ENCODE assay signal across 10 cellular contexts in the genomic region with DNA sequence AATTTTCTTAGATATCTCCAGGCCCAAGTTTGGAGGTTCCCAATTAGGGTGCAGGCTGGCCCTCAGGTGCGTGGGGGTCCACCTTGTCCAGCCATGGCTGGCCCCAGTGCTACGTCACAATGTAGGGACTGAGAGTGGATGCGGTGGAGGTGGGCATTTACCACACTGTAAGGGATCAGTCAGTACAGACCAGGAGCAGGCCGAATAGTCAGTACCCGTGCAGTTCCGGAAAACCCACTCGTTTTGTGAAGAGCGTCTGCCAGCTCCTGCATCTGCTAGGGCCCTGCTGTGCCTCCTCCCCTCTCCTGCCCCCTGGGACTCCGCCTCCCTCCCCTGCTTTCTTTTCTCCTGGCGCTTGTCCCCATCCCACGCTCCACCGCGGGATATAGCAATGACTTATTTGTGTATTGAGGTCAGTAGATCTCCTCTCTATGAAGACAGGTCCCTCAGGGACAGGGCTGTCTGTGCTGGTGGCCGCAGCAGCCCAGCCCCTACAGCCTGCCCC. TPM values are rescaled to one million over a fixed set of nuclear protein-coding genes. Genes with fewer than 3 reads are reported as not detected.
DNase-seq lines count a peak whose midpoint lies in the region; ATAC-seq and TF ChIP-seq lines count a peak whose summit lies in the region.
"Had no signal": no experiment of that assay in that cellular context is flagged by ENCODE, and none has a peak within 500 bp of the region (broad histone marks: within the 10 kb centered on the region; RNA-seq: fewer than 3 reads in every experiment).

No MANE protein-coding gene starts in this region.

- WGBS in heart right ventricle, 2 donors = 48 to 57% methylated on average over 14 of the region's 14 CpGs

- peak overlapping the region in 1 of 2 donors; percentile 21 for H3K27ac ChIP-seq in right atrium auricular region
- peak overlapping the region in 4 of 10 donors; percentile 15 to 40 (median 30) for H3K27ac ChIP-seq in heart right ventricle

- H3K4me1 ChIP-seq in right atrium auricular region (peaks cover 0 to 13% of the 10 kb centered on the region in 2 donors), heart right ventricle (peaks cover 8 to 45% (median 12%) of the 10 kb centered on the region in 9 donors)

- H3K4me3 ChIP-seq in right atrium auricular region (no peak overlapping the region), heart right ventricle (peak overlapping the region in 1 of 10 donors; percentile 25)
- H3K4me3 ChIP-seq: lung had no signal

- H3K9me3 Mint-ChIP-seq in stimulated activated naive CD8-positive, alpha-beta T cell treated with anti-CD3 and anti-CD28 coated beads, Interleukin-15, amount 100 ng/mL, for 72 hours = no peaks in the 10 kb centered on the region

- no peak overlapping the region for H3K4me3 Mint-ChIP-seq in stimulated activated naive CD8-positive, alpha-beta T cell treated with anti-CD3 and anti-CD28 coated beads, Interleukin-15, amount 100 ng/mL, for 72 hours

- ATAC-seq in Right ventricle myocardium superior (ENCODE audit: poor library complexity) (peak; percentile 66), heart right ventricle (peak; percentile 60 to 85 (median 71))
- ATAC-seq in stimulated activated naive CD8-positive, alpha-beta T cell treated with anti-CD3 and anti-CD28 coated beads, Interleukin-15, amount 100 ng/mL, for 72 hours = no peak

- H3K36me3 ChIP-seq in right atrium auricular region (no peaks in the 10 kb centered on the region), heart right ventricle (no peaks in the 10 kb centered on the region)

- H3K27me3 ChIP-seq in right atrium auricular region (no peaks in the 10 kb centered on the region), heart right ventricle (peaks cover 0 to 5% (median 0%) of the 10 kb centered on the region in 7 donors)

- DNase-seq in Right ventricle myocardium superior (peak; percentile 73), right atrium auricular region (ENCODE audit: low spot score) (no peak), SW480 (ENCODE audit: low spot score) (peak; percentile 4), heart right ventricle (peak; percentile 72 to 73), superior temporal gyrus (ENCODE audit: extremely low spot score) (no peak)
- DNase-seq in activated naive CD4-positive, alpha-beta T cell treated with anti-CD3 and anti-CD28 coated beads, Interleukin-2, amount 50 U/mL, for 16 hours = no peak
- DNase-seq in stimulated activated naive CD8-positive, alpha-beta T cell treated with anti-CD3 and anti-CD28 coated beads, Interleukin-15, amount 100 ng/mL, for 72 hours = no peak
- DNase-seq in central memory CD4-positive, alpha-beta T cell = no peak
- DNase-seq: NCI-H226 had no signal

- H3K9me3 ChIP-seq in right atrium auricular region (no peaks in the 10 kb centered on the region), heart right ventricle (no peaks in the 10 kb centered on the region)

- H3K4me1 Mint-ChIP-seq in stimulated activated naive CD8-positive, alpha-beta T cell treated with anti-CD3 and anti-CD28 coated beads, Interleukin-15, amount 100 ng/mL, for 72 hours = peaks cover 13% of the 10 kb centered on the region

- no peak for TF ChIP-seq CTCF in right atrium auricular region (IDR thresholded peaks at IDR 0.05)
- TF ChIP-seq CTCF in heart right ventricle (IDR thresholded peaks at IDR 0.05) = no peak

- H3K27ac Mint-ChIP-seq in stimulated activated naive CD8-positive, alpha-beta T cell treated with anti-CD3 and anti-CD28 coated beads, Interleukin-15, amount 100 ng/mL, for 72 hours = peak overlapping the region in 1 of 2 donors; percentile 67

- intact Hi-C loops in Right ventricle myocardium superior (cut with DNase I) (no loop called here), heart right ventricle (cut with DNase I) (no loop called here)

- H3K27me3 Mint-ChIP-seq in stimulated activated naive CD8-positive, alpha-beta T cell treated with anti-CD3 and anti-CD28 coated beads, Interleukin-15, amount 100 ng/mL, for 72 hours = peaks cover 13% of the 10 kb centered on the region

RNA-seq across cellular contexts. Expression of a gene that starts 50.4 kb away (rescaled TPM):
- total RNA-seq in Right ventricle myocardium superior (123 TPM), right atrium auricular region (100 to 1,000 TPM; 162 to 287 TPM), heart right ventricle (100 to 1,000 TPM in 8 of 10 donors, 10 to 100 TPM in 2; 60.9 to 218 (median 144) TPM)
- polyA plus RNA-seq in heart right ventricle = 100 to 1,000 TPM in 1 of 2 donors, 10 to 100 TPM in 1; 56.5 to 104 TPM

RNA-seq across cellular contexts. Expression of a gene that starts 59.5 kb away (rescaled TPM):
- total RNA-seq in Right ventricle myocardium superior = not detected
- total RNA-seq in right atrium auricular region = 10 to 100 TPM; 25.8 to 34.7 TPM
- total RNA-seq in heart right ventricle = 10 to 100 TPM in 1 of 10 donors, 1 to 10 TPM in 3, not detected in 6; 5.3 to 13.4 (median 6.4) TPM
- polyA plus RNA-seq in heart right ventricle = 10 to 100 TPM; 12.4 to 56.1 TPM

Comparison
In these comparisons a context has a peak if more than half of its experiments do, and no peak if none do; other contexts are left out.
1. DNase-seq: peak in Right ventricle myocardium superior (single experiment), SW480 (single experiment) and heart right ventricle (2 of 2); none in right atrium auricular region (single experiment), superior temporal gyrus (single experiment), activated naive CD4-positive, alpha-beta T cell treated with anti-CD3 and anti-CD28 coated beads, Interleukin-2, amount 50 U/mL, for 16 hours (single experiment), stimulated activated naive CD8-positive, alpha-beta T cell treated with anti-CD3 and anti-CD28 coated beads, Interleukin-15, amount 100 ng/mL, for 72 hours (0 of 2) and central memory CD4-positive, alpha-beta T cell (single experiment).